ENCODE assay signal across 10 cellular contexts in genomic region chr15:40046721-40047412, GRCh38. TPM values are rescaled to one million over a fixed set of nuclear protein-coding genes. Genes with fewer than 3 reads are reported as not detected.
DNase-seq lines count a peak whose midpoint lies in the region; ATAC-seq and TF ChIP-seq lines count a peak whose summit lies in the region.
"Had no signal": no experiment of that assay in that cellular context is flagged by ENCODE, and none has a peak within 500 bp of the region (broad histone marks: within the 10 kb centered on the region; RNA-seq: fewer than 3 reads in every experiment).

No MANE protein-coding gene starts in this region.

- H3K4me3 ChIP-seq in left lung (no peak overlapping the region), vagina (no peak overlapping the region)

- peak; percentile 44 for DNase-seq in stimulated activated CD4-positive, alpha-beta T cell treated with anti-CD3 and anti-CD28 coated beads, Interleukin-15, amount 100 ng/mL, for 24 hours
- DNase-seq in stimulated activated CD4-positive, alpha-beta T cell treated with anti-CD3 and anti-CD28 coated beads, Interleukin-12 subunit alpha, Interleukin-12 subunit beta, amount 100 ng/mL, for 4 hours, result no peak
- DNase-seq in left lung, result no peak
- DNase-seq in vagina (ENCODE audit: extremely low spot score in 2 of 2), result peak in 1 of 2 donors; percentile 84
- no peak for DNase-seq in cerebellar cortex (ENCODE audit: low spot score)
- DNase-seq in NCI-H2196 treated with DMSO at 0.1 percent for 48 hours (lab: John Stamatoyannopoulos, UW; ENCODE audit: unreplicated experiment), result no peak

- H3K36me3 ChIP-seq in left lung, result no peaks in the 10 kb centered on the region
- no peaks in the 10 kb centered on the region for H3K36me3 ChIP-seq in vagina

- TF ChIP-seq POLR2A in vagina (IDR thresholded peaks at IDR 0.05), result no peak

- ATAC-seq in left lung (no peak), HG03097 (IDR thresholded peaks at IDR 0.05; ENCODE audit: low FRiP score, unreplicated experiment) (no peak)

- H3K4me1 ChIP-seq in left lung, result peaks cover 25 to 56% of the 10 kb centered on the region in 2 donors
- peaks cover 50% of the 10 kb centered on the region for H3K4me1 ChIP-seq in vagina

- peak overlapping the region; percentile 98 for H3K27ac Mint-ChIP-seq in activated naive CD8-positive, alpha-beta T cell

- intact Hi-C loops in left lung (cut with DNase I), result loop anchor here in 1 of 2 donors (5.0 kb wide), 2 partner anchors 60 to 225 kb away; partner anchors contain the start of gene BMF
- intact Hi-C loops in vagina (cut with DNase I), result loop anchor here (5.0 kb wide), 4 partner anchors 50 to 260 kb away; no protein-coding TSS in a partner anchor

- no peaks in the 10 kb centered on the region for H3K9me3 ChIP-seq in left lung
- H3K9me3 ChIP-seq in vagina, result no peaks in the 10 kb centered on the region

- H3K27ac ChIP-seq in left lung (peak overlapping the region; percentile 81 to 90), vagina (peak overlapping the region; percentile 43)

- no peak for TF ChIP-seq CTCF in left lung (IDR thresholded peaks at IDR 0.05)
- no peak for TF ChIP-seq CTCF in vagina (IDR thresholded peaks at IDR 0.05)

- peaks cover 3% of the 10 kb centered on the region for H3K36me3 Mint-ChIP-seq in activated naive CD8-positive, alpha-beta T cell
- H3K36me3 Mint-ChIP-seq: brain, IgD-negative memory B cell had no signal

- peak overlapping the region; percentile 72 for H3K4me3 Mint-ChIP-seq in activated naive CD8-positive, alpha-beta T cell

- H3K27me3 ChIP-seq in left lung (no peaks in the 10 kb centered on the region), vagina (no peaks in the 10 kb centered on the region)

- peaks cover 69% of the 10 kb centered on the region for H3K4me1 Mint-ChIP-seq in activated naive CD8-positive, alpha-beta T cell (ENCODE audit: low read depth)

- no peaks in the 10 kb centered on the region for H3K9me3 Mint-ChIP-seq in activated naive CD8-positive, alpha-beta T cell (ENCODE audit: low read depth)
- H3K9me3 Mint-ChIP-seq: brain, IgD-negative memory B cell had no signal

- no peaks in the 10 kb centered on the region for H3K27me3 Mint-ChIP-seq in activated naive CD8-positive, alpha-beta T cell
- H3K27me3 Mint-ChIP-seq: IgD-negative memory B cell had no signal

RNA-seq across cellular contexts. Expression of gene SRP14, which starts 7.9 kb away (rescaled TPM):
- 100 to 1,000 TPM; 159 to 166 TPM for total RNA-seq in left lung
- total RNA-seq in vagina, result 409 TPM
